2 cellular contexts compared by ENCODE assay signal in genomic region chr19:58497634-58498170, GRCh38.
TF ChIP-seq lines count a peak whose summit lies in the region.

No MANE protein-coding gene starts in this region.

TF ChIP-seq in A549, 52 proteins besides CTCF, POLR2A, EP300 and RAD21:
- TF ChIP-seq KDM1A (IDR thresholded peaks at IDR 0.05; ENCODE audit: low read depth) (no peak), ELK1 (IDR thresholded peaks at IDR 0.05; ENCODE audit: low read depth, low read length) (no peak), NR3C1 (IDR thresholded peaks at IDR 0.05) (no peak), FOXS1 (CRISPR knock-in tag; IDR thresholded peaks at IDR 0.05) (no peak), FOSB (CRISPR knock-in tag; IDR thresholded peaks at IDR 0.05) (no peak)

TF ChIP-seq in HEK293T, 16 proteins besides CTCF, POLR2A, EP300 and RAD21:
- TF ChIP-seq LEF1 (IDR thresholded peaks at IDR 0.05; ENCODE audit: borderline replicate concordance) = no peak
- no peak for TF ChIP-seq ARNT (IDR thresholded peaks at IDR 0.05)
- TF ChIP-seq L3MBTL2 (conservative IDR thresholded peaks at IDR 0.05) = no peak
- no peak for TF ChIP-seq PKNOX1 (IDR thresholded peaks at IDR 0.05)
- no peak for TF ChIP-seq CTBP1 (IDR thresholded peaks at IDR 0.05; ENCODE audit: borderline replicate concordance)
- no peak for TF ChIP-seq FOXM1 (IDR thresholded peaks at IDR 0.05; ENCODE audit: borderline replicate concordance)
- TF ChIP-seq SUZ12 (IDR thresholded peaks at IDR 0.05) = no peak
- TF ChIP-seq FOXK2 (IDR thresholded peaks at IDR 0.05) = no peak
- no peak for TF ChIP-seq TARDBP (IDR thresholded peaks at IDR 0.05)
- no peak for TF ChIP-seq ELF4 (IDR thresholded peaks at IDR 0.05)
- no peak for TF ChIP-seq NFRKB (IDR thresholded peaks at IDR 0.05)
- no peak for TF ChIP-seq HDGF (IDR thresholded peaks at IDR 0.05; ENCODE audit: borderline replicate concordance)
- TF ChIP-seq BHLHE40 (IDR thresholded peaks at IDR 0.05; ENCODE audit: borderline replicate concordance) = no peak
- TF ChIP-seq SP1 (IDR thresholded peaks at IDR 0.05) = no peak
- no peak for TF ChIP-seq ZNF384 (IDR thresholded peaks at IDR 0.05)
- no peak for TF ChIP-seq FOXA1 (IDR thresholded peaks at IDR 0.05)
